In genomic region chr17:79849953-79850352, GRCh38 we compare ENCODE assay signal across 19 cellular contexts.
"Had no signal": no experiment of that assay in that cellular context is flagged by ENCODE, and none has a peak within 500 bp of the region (broad histone marks: within the 10 kb centered on the region; RNA-seq: fewer than 3 reads in every experiment).

No MANE protein-coding gene starts in this region.

- H2AFZ ChIP-seq: parathyroid adenoma had no signal

- H3K36me3 Mint-ChIP-seq: activated naive CD4-positive, alpha-beta T cell treated with anti-CD3 and anti-CD28 coated beads, Interleukin-2, amount 10 ng/mL, durations not matched to agents 7 days and 5 days; immature natural killer cell; naive thymus-derived CD4-positive, alpha-beta T cell; stimulated activated memory B cell treated with anti-CD40 and anti-IgM and Interleukin-4, amounts not matched to agents 10 μg/mL and 1 μg/mL and 100 μg/mL, for 72 hours had no signal

- H3K9me3 Mint-ChIP-seq: activated naive CD4-positive, alpha-beta T cell treated with anti-CD3 and anti-CD28 coated beads, Interleukin-2, amount 10 ng/mL, durations not matched to agents 7 days and 5 days; immature natural killer cell; naive thymus-derived CD4-positive, alpha-beta T cell; stimulated activated memory B cell treated with anti-CD40 and anti-IgM and Interleukin-4, amounts not matched to agents 10 μg/mL and 1 μg/mL and 100 μg/mL, for 72 hours had no signal

- DNase-seq: activated CD4-positive, alpha-beta T cell treated with anti-CD3 and anti-CD28 coated beads, Interleukin-2, amount 50 U/mL, for 1 hour; activated CD4-positive, CD25-positive, alpha-beta regulatory T cell treated with anti-CD3 and anti-CD28 coated beads, Interleukin-2, amount 50 U/mL, for 72 hours; activated CD8-positive, alpha-beta memory T cell treated with anti-CD3 and anti-CD28 coated beads, Interleukin-2, amount 50 U/mL, for 48 hours; activated effector memory CD4-positive, alpha-beta T cell treated with Interleukin-2 at 50 U/mL for 16 hours; activated naive CD4-positive, alpha-beta T cell treated with anti-CD3 and anti-CD28 coated beads, Interleukin-2, amount 10 ng/mL, durations not matched to agents 7 days and 5 days; activated T-cell treated with anti-CD3 and anti-CD28 coated beads, Interleukin-2, amount 50 U/mL, for 48 hours; aorta; cortex of kidney; effector CD4-positive, alpha-beta T cell; heart left ventricle; immature natural killer cell; naive thymus-derived CD4-positive, alpha-beta T cell; sigmoid colon; upper lobe of left lung had no signal

- H3K4me1 ChIP-seq: parathyroid adenoma had no signal

- H3K36me3 ChIP-seq: esophagus muscularis mucosa, gastroesophageal sphincter, heart left ventricle, sigmoid colon, thoracic aorta, upper lobe of left lung had no signal

- H3K4me3 ChIP-seq: esophagus muscularis mucosa, gastroesophageal sphincter, heart left ventricle, sigmoid colon, thoracic aorta, upper lobe of left lung had no signal

- H3K27ac Mint-ChIP-seq: activated naive CD4-positive, alpha-beta T cell treated with anti-CD3 and anti-CD28 coated beads, Interleukin-2, amount 10 ng/mL, durations not matched to agents 7 days and 5 days; immature natural killer cell; stimulated activated memory B cell treated with anti-CD40 and anti-IgM and Interleukin-4, amounts not matched to agents 10 μg/mL and 1 μg/mL and 100 μg/mL, for 72 hours had no signal

- H3K79me2 ChIP-seq: parathyroid adenoma had no signal

- H3K9me3 ChIP-seq: esophagus muscularis mucosa, gastroesophageal sphincter, heart left ventricle, sigmoid colon, thoracic aorta, upper lobe of left lung had no signal

- H3K4me3 Mint-ChIP-seq: activated naive CD4-positive, alpha-beta T cell treated with anti-CD3 and anti-CD28 coated beads, Interleukin-2, amount 10 ng/mL, durations not matched to agents 7 days and 5 days; immature natural killer cell; naive thymus-derived CD4-positive, alpha-beta T cell; stimulated activated memory B cell treated with anti-CD40 and anti-IgM and Interleukin-4, amounts not matched to agents 10 μg/mL and 1 μg/mL and 100 μg/mL, for 72 hours had no signal

- H3K27ac ChIP-seq: esophagus muscularis mucosa, gastroesophageal sphincter, heart left ventricle, parathyroid adenoma, sigmoid colon, thoracic aorta, upper lobe of left lung had no signal

- H3K9ac ChIP-seq: parathyroid adenoma had no signal
